ENCODE assay signal across 1 cellular context in the genomic region with DNA sequence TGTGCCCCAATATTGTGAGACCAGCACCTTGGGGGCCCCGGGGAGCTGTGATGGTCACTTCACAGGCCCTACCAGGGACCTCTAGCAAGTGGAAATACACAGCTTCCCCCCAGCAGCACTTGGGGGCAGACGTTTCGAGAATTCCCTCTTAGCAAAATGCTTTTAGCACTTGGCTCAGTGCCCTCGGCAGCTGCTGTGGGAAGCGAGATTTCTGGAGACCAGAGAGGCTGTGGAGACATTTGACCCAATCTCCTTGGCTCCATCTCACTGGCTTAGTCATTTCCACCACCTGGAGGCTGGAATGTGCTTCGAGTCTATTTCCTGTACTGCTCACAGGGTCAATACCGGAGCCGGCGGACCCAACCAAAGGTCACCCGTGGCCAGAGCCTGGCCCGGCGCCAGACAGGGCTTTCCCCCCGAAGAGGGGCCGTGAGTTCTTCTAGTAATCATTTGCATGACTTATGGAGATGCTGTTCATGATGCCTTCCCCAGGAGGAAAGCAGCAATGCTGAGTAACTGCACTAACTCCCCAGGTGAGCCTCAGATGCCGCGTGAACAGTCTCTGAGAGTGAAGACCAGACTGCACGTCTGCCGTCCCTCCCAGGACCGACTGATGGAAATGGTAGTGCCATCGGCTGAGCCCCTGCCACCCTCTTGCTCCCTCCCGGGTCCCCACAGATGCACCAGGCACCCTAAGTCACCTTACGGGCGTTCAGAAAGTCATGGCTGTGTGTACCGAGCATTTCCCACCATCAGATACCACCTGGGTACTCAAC.
TF ChIP-seq lines count a peak whose summit lies in the region.

No MANE protein-coding gene starts in this region.

TF ChIP-seq in HepG2, 621 proteins besides CTCF, POLR2A, EP300 and RAD21 (continued from another document and continues in another):
- TF ChIP-seq, protein P1, sequence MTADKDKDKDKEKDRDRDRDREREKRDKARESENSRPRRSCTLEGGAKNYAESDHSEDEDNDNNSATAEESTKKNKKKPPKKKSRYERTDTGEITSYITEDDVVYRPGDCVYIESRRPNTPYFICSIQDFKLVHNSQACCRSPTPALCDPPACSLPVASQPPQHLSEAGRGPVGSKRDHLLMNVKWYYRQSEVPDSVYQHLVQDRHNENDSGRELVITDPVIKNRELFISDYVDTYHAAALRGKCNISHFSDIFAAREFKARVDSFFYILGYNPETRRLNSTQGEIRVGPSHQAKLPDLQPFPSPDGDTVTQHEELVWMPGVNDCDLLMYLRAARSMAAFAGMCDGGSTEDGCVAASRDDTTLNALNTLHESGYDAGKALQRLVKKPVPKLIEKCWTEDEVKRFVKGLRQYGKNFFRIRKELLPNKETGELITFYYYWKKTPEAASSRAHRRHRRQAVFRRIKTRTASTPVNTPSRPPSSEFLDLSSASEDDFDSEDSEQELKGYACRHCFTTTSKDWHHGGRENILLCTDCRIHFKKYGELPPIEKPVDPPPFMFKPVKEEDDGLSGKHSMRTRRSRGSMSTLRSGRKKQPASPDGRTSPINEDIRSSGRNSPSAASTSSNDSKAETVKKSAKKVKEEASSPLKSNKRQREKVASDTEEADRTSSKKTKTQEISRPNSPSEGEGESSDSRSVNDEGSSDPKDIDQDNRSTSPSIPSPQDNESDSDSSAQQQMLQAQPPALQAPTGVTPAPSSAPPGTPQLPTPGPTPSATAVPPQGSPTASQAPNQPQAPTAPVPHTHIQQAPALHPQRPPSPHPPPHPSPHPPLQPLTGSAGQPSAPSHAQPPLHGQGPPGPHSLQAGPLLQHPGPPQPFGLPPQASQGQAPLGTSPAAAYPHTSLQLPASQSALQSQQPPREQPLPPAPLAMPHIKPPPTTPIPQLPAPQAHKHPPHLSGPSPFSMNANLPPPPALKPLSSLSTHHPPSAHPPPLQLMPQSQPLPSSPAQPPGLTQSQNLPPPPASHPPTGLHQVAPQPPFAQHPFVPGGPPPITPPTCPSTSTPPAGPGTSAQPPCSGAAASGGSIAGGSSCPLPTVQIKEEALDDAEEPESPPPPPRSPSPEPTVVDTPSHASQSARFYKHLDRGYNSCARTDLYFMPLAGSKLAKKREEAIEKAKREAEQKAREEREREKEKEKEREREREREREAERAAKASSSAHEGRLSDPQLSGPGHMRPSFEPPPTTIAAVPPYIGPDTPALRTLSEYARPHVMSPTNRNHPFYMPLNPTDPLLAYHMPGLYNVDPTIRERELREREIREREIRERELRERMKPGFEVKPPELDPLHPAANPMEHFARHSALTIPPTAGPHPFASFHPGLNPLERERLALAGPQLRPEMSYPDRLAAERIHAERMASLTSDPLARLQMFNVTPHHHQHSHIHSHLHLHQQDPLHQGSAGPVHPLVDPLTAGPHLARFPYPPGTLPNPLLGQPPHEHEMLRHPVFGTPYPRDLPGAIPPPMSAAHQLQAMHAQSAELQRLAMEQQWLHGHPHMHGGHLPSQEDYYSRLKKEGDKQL (CRISPR knock-in tag; IDR thresholded peaks at IDR 0.05; ENCODE audit: low read depth), result no peak
- TF ChIP-seq, protein P2, sequence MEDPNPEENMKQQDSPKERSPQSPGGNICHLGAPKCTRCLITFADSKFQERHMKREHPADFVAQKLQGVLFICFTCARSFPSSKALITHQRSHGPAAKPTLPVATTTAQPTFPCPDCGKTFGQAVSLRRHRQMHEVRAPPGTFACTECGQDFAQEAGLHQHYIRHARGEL (CRISPR knock-in tag; IDR thresholded peaks at IDR 0.05), result no peak
- TF ChIP-seq, protein P3, sequence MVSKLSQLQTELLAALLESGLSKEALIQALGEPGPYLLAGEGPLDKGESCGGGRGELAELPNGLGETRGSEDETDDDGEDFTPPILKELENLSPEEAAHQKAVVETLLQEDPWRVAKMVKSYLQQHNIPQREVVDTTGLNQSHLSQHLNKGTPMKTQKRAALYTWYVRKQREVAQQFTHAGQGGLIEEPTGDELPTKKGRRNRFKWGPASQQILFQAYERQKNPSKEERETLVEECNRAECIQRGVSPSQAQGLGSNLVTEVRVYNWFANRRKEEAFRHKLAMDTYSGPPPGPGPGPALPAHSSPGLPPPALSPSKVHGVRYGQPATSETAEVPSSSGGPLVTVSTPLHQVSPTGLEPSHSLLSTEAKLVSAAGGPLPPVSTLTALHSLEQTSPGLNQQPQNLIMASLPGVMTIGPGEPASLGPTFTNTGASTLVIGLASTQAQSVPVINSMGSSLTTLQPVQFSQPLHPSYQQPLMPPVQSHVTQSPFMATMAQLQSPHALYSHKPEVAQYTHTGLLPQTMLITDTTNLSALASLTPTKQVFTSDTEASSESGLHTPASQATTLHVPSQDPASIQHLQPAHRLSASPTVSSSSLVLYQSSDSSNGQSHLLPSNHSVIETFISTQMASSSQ (IDR thresholded peaks at IDR 0.05; ENCODE audit: low read depth), result no peak
- TF ChIP-seq, protein P3 (CRISPR knock-in tag; IDR thresholded peaks at IDR 0.05; ENCODE audit: borderline replicate concordance), result no peak
- TF ChIP-seq FOXJ3 (CRISPR knock-in tag; IDR thresholded peaks at IDR 0.05; ENCODE audit: borderline replicate concordance), result 0 out of 2 replicates have a peak, but pooled peaks have one; percentile 47
- TF ChIP-seq ZBTB38 (CRISPR knock-in tag; IDR thresholded peaks at IDR 0.05), result 0 out of 2 replicates have a peak, but pooled peaks have one; percentile 14
- no peak for TF ChIP-seq NFE2 (CRISPR knock-in tag; IDR thresholded peaks at IDR 0.05)
- no peak for TF ChIP-seq ZNF251 (CRISPR knock-in tag; IDR thresholded peaks at IDR 0.05)
- TF ChIP-seq HIVEP1 (CRISPR knock-in tag; IDR thresholded peaks at IDR 0.05), result peak; percentile 80
- peak; percentile 85 for TF ChIP-seq RARA (CRISPR knock-in tag; IDR thresholded peaks at IDR 0.05)
- TF ChIP-seq HNRNPK (IDR thresholded peaks at IDR 0.05; ENCODE audit: low read depth, low read length, poor library complexity, severe bottlenecking), result no peak
- TF ChIP-seq RBFOX2 (IDR thresholded peaks at IDR 0.05; ENCODE audit: low read depth, low read length), result no peak
- TF ChIP-seq STAT5B (CRISPR knock-in tag; IDR thresholded peaks at IDR 0.05), result no peak
- TF ChIP-seq, protein P4, sequence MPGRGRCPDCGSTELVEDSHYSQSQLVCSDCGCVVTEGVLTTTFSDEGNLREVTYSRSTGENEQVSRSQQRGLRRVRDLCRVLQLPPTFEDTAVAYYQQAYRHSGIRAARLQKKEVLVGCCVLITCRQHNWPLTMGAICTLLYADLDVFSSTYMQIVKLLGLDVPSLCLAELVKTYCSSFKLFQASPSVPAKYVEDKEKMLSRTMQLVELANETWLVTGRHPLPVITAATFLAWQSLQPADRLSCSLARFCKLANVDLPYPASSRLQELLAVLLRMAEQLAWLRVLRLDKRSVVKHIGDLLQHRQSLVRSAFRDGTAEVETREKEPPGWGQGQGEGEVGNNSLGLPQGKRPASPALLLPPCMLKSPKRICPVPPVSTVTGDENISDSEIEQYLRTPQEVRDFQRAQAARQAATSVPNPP (CRISPR knock-in tag; IDR thresholded peaks at IDR 0.05), result no peak
- TF ChIP-seq ZNF747 (CRISPR knock-in tag; IDR thresholded peaks at IDR 0.05; ENCODE audit: borderline replicate concordance), result no peak
- no peak for TF ChIP-seq ZNF121 (CRISPR knock-in tag; IDR thresholded peaks at IDR 0.05)
- TF ChIP-seq, protein P5, sequence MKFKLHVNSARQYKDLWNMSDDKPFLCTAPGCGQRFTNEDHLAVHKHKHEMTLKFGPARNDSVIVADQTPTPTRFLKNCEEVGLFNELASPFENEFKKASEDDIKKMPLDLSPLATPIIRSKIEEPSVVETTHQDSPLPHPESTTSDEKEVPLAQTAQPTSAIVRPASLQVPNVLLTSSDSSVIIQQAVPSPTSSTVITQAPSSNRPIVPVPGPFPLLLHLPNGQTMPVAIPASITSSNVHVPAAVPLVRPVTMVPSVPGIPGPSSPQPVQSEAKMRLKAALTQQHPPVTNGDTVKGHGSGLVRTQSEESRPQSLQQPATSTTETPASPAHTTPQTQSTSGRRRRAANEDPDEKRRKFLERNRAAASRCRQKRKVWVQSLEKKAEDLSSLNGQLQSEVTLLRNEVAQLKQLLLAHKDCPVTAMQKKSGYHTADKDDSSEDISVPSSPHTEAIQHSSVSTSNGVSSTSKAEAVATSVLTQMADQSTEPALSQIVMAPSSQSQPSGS (CRISPR knock-in tag; IDR thresholded peaks at IDR 0.05), result no peak
- TF ChIP-seq ZFX (CRISPR knock-in tag; IDR thresholded peaks at IDR 0.05; ENCODE audit: low read depth), result 0 out of 2 replicates have a peak, but pooled peaks have one; percentile 31
- no peak for TF ChIP-seq KAT2B (IDR thresholded peaks at IDR 0.05; ENCODE audit: borderline replicate concordance, low read depth, low read length)
- TF ChIP-seq KMT2B (CRISPR knock-in tag; IDR thresholded peaks at IDR 0.05), result 0 out of 2 replicates have a peak, but pooled peaks have one; percentile 16
- TF ChIP-seq MYC (CRISPR knock-in tag; IDR thresholded peaks at IDR 0.05; ENCODE audit: borderline replicate concordance), result no peak; the same call in 1 of the 2 replicates
- no peak for TF ChIP-seq TOE1 (CRISPR knock-in tag; IDR thresholded peaks at IDR 0.05)
- TF ChIP-seq ASH2L (IDR thresholded peaks at IDR 0.05; ENCODE audit: insufficient read length, low read depth, low read length), result no peak
- TF ChIP-seq, protein P6, sequence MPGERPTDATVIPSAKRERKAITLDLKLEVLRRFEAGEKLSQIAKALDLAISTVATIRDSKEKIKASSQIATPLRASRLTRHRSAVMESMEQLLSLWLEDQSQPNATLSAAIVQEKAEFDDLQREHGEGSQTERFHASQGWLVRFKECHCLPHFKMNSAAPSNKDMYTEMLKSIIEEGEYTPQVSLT (CRISPR knock-in tag; IDR thresholded peaks at IDR 0.05; ENCODE audit: borderline replicate concordance, low read depth), result no peak
- no peak for TF ChIP-seq ZNF446 (CRISPR knock-in tag; IDR thresholded peaks at IDR 0.05)
- 0 out of 2 replicates have a peak, but pooled peaks have one; percentile 37 for TF ChIP-seq TEAD2 (CRISPR knock-in tag; IDR thresholded peaks at IDR 0.05)
- TF ChIP-seq, protein P7, sequence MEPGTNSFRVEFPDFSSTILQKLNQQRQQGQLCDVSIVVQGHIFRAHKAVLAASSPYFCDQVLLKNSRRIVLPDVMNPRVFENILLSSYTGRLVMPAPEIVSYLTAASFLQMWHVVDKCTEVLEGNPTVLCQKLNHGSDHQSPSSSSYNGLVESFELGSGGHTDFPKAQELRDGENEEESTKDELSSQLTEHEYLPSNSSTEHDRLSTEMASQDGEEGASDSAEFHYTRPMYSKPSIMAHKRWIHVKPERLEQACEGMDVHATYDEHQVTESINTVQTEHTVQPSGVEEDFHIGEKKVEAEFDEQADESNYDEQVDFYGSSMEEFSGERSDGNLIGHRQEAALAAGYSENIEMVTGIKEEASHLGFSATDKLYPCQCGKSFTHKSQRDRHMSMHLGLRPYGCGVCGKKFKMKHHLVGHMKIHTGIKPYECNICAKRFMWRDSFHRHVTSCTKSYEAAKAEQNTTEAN (CRISPR knock-in tag; conservative IDR thresholded peaks at IDR 0.05), result peak; percentile 83; the same call in 1 of the 2 replicates
- TF ChIP-seq ZNF333 (CRISPR knock-in tag; IDR thresholded peaks at IDR 0.05; ENCODE audit: borderline replicate concordance), result no peak
- TF ChIP-seq ZC3H13 (CRISPR knock-in tag; IDR thresholded peaks at IDR 0.05), result no peak
- no peak for TF ChIP-seq IRX3 (CRISPR knock-in tag; IDR thresholded peaks at IDR 0.05; ENCODE audit: borderline replicate concordance, low read depth)
- TF ChIP-seq, protein P8, sequence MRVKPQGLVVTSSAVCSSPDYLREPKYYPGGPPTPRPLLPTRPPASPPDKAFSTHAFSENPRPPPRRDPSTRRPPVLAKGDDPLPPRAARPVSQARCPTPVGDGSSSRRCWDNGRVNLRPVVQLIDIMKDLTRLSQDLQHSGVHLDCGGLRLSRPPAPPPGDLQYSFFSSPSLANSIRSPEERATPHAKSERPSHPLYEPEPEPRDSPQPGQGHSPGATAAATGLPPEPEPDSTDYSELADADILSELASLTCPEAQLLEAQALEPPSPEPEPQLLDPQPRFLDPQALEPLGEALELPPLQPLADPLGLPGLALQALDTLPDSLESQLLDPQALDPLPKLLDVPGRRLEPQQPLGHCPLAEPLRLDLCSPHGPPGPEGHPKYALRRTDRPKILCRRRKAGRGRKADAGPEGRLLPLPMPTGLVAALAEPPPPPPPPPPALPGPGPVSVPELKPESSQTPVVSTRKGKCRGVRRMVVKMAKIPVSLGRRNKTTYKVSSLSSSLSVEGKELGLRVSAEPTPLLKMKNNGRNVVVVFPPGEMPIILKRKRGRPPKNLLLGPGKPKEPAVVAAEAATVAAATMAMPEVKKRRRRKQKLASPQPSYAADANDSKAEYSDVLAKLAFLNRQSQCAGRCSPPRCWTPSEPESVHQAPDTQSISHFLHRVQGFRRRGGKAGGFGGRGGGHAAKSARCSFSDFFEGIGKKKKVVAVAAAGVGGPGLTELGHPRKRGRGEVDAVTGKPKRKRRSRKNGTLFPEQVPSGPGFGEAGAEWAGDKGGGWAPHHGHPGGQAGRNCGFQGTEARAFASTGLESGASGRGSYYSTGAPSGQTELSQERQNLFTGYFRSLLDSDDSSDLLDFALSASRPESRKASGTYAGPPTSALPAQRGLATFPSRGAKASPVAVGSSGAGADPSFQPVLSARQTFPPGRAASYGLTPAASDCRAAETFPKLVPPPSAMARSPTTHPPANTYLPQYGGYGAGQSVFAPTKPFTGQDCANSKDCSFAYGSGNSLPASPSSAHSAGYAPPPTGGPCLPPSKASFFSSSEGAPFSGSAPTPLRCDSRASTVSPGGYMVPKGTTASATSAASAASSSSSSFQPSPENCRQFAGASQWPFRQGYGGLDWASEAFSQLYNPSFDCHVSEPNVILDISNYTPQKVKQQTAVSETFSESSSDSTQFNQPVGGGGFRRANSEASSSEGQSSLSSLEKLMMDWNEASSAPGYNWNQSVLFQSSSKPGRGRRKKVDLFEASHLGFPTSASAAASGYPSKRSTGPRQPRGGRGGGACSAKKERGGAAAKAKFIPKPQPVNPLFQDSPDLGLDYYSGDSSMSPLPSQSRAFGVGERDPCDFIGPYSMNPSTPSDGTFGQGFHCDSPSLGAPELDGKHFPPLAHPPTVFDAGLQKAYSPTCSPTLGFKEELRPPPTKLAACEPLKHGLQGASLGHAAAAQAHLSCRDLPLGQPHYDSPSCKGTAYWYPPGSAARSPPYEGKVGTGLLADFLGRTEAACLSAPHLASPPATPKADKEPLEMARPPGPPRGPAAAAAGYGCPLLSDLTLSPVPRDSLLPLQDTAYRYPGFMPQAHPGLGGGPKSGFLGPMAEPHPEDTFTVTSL (CRISPR knock-in tag; IDR thresholded peaks at IDR 0.05; ENCODE audit: borderline replicate concordance), result peak; percentile 23; the same call in 1 of the 2 replicates
- TF ChIP-seq RBM39 (IDR thresholded peaks at IDR 0.05; ENCODE audit: low read depth, low read length, poor library complexity, severe bottlenecking), result no peak
